In genomic region chr16:31365131-31365865, GRCh38 we compare ENCODE assay signal across 13 cellular contexts. TPM values are rescaled to one million over a fixed set of nuclear protein-coding genes. Genes with fewer than 3 reads are reported as not detected.
DNase-seq lines count a peak whose midpoint lies in the region; ATAC-seq and TF ChIP-seq lines count a peak whose summit lies in the region.
"Had no signal": no experiment of that assay in that cellular context is flagged by ENCODE, and none has a peak within 500 bp of the region (broad histone marks: within the 10 kb centered on the region; RNA-seq: fewer than 3 reads in every experiment).

No MANE protein-coding gene starts in this region.

- H3T11ph ChIP-seq in H9 (ENCODE audit: low read length) = no peak overlapping the region

- no peak overlapping the region for H3K4ac ChIP-seq in H9 (ENCODE audit: low read depth, low read length)

- CTCF ChIA-PET in WTC11 (lab: Charles Lee) = interaction anchor here (1.3 kb wide), 1 partner anchor 17 kb away, joined by 4 read pairs; no protein-coding TSS in a partner anchor

- no peaks in the 10 kb centered on the region for H3K23me2 ChIP-seq in H9 (ENCODE audit: insufficient read length, low read depth, low read length, poor library complexity, severe bottlenecking)

- no peak overlapping the region for H3K14ac ChIP-seq in H9 (ENCODE audit: insufficient read depth, low read length)

- intact Hi-C loops in activated T-helper 1 cell treated with anti-CD3 and anti-CD28 coated beads, Interleukin-12 subunit alpha, Interleukin-12 subunit beta, Interleukin-2, Interleukin-4 antibody, amounts not matched to agents 30 ng/mL and 10 ng/mL and 1 ng/mL, durations not matched to agents 14 hours and 24 hours and 36 hours (cut with micrococcal nuclease) = loop anchor here (1.0 kb wide), 2 partner anchors 11 to 21 kb away; no protein-coding TSS in a partner anchor

- no peaks in the 10 kb centered on the region for H3K79me2 ChIP-seq in H9 (ENCODE audit: insufficient read depth, low read length)

- no peak overlapping the region for H2AK5ac ChIP-seq in H9 (ENCODE audit: insufficient read length, low read length)

- no peak overlapping the region for H3K56ac ChIP-seq in H9 (ENCODE audit: insufficient read length, low read depth, low read length)

- H3K18ac ChIP-seq in H9 (ENCODE audit: insufficient read length, low read depth, low read length) = no peak overlapping the region

- H3K9ac ChIP-seq in BLaER1 treated with 17β-estradiol and CSF1 and Interleukin-3, amounts not matched to agents 10 nM and 100 nM = peak overlapping the region in 4 of 11 experiments; percentile 31 to 76 (median 46); a peak in 7 of 22 replicates
- H3K9ac ChIP-seq in H9 (ENCODE audit: extremely low read depth, insufficient read length, low read length) = no peak overlapping the region

- TF ChIP-seq CTCF in WTC11 (IDR thresholded peaks at IDR 0.05) (no peak), H9 (conservative IDR thresholded peaks at IDR 0.05) (no peak)

- peak overlapping the region in 10 of 11 experiments; percentile 1 to 90 (median 80); a peak in 15 of 22 replicates for H3K27ac ChIP-seq in BLaER1 treated with 17β-estradiol and CSF1 and Interleukin-3, amounts not matched to agents 10 nM and 100 nM
- no peak overlapping the region for H3K27ac ChIP-seq in H9 (ENCODE audit: insufficient read length, low read depth, low read length)
- H3K27ac ChIP-seq: transverse colon had no signal

- H3K4me3 Mint-ChIP-seq in activated T-helper 1 cell treated with anti-CD3 and anti-CD28 coated beads, Interleukin-12 subunit alpha, Interleukin-12 subunit beta, Interleukin-2, Interleukin-4 antibody, amounts not matched to agents 30 ng/mL and 10 ng/mL and 1 ng/mL, durations not matched to agents 14 hours and 24 hours and 36 hours = no peak overlapping the region
- H3K4me3 Mint-ChIP-seq in WTC11 (no peak overlapping the region), H9 (no peak overlapping the region)

- H3K36me3 Mint-ChIP-seq in activated T-helper 1 cell treated with anti-CD3 and anti-CD28 coated beads, Interleukin-12 subunit alpha, Interleukin-12 subunit beta, Interleukin-2, Interleukin-4 antibody, amounts not matched to agents 30 ng/mL and 10 ng/mL and 1 ng/mL, durations not matched to agents 14 hours and 24 hours and 36 hours (ENCODE audit: low read depth) = peaks cover 30% of the 10 kb centered on the region
- H3K36me3 Mint-ChIP-seq in WTC11 (no peaks in the 10 kb centered on the region), H9 (ENCODE audit: insufficient read depth in 1 of 3, low read depth in 3 of 3) (no peaks in the 10 kb centered on the region)

- no peak overlapping the region for H3K23ac ChIP-seq in H9 (ENCODE audit: insufficient read length, low read depth, low read length)

- H2AFZ ChIP-seq in H9 (ENCODE audit: low read length) = no peak overlapping the region

- H2BK5ac ChIP-seq in H9 (ENCODE audit: insufficient read length, low read length) = no peak overlapping the region

- peaks cover 0 to 70% (median 0%) of the 10 kb centered on the region in 11 experiments; a peak in 6 of 22 replicates for H3K36me3 ChIP-seq in BLaER1 treated with 17β-estradiol and CSF1 and Interleukin-3, amounts not matched to agents 10 nM and 100 nM
- H3K36me3 ChIP-seq: transverse colon had no signal

- DNase-seq in activated T-helper 1 cell treated with anti-CD3 and anti-CD28 coated beads, Interleukin-12 subunit alpha, Interleukin-12 subunit beta, Interleukin-2, Interleukin-4 antibody, amounts not matched to agents 30 ng/mL and 10 ng/mL and 1 ng/mL, durations not matched to agents 14 hours and 24 hours and 36 hours (ENCODE audit: low spot score) = no peak
- DNase-seq in WTC11 (ENCODE audit: low spot score) (no peak), HuH-7.5 (ENCODE audit: low spot score) (no peak), NCI-H1436 (lab: John Stamatoyannopoulos, UW) (no peak), H9 (no peak)
- DNase-seq: transverse colon had no signal

- H4K20me1 ChIP-seq in BLaER1 treated with 17β-estradiol and CSF1 and Interleukin-3, amounts not matched to agents 10 nM and 100 nM = peaks cover 0 to 17% (median 0%) of the 10 kb centered on the region in 11 experiments; a peak in 4 of 22 replicates
- no peaks in the 10 kb centered on the region for H4K20me1 ChIP-seq in H9 (ENCODE audit: control insufficient read depth, insufficient read depth, insufficient read length)

- peaks cover 34 to 92% (median 66%) of the 10 kb centered on the region in 10 experiments for H3K4me1 ChIP-seq in BLaER1 treated with 17β-estradiol and CSF1 and Interleukin-3, amounts not matched to agents 10 nM and 100 nM
- no peaks in the 10 kb centered on the region for H3K4me1 ChIP-seq in H9 (ENCODE audit: insufficient read depth, low read length)
- H3K4me1 ChIP-seq: transverse colon had no signal

- H3K4me3 ChIP-seq in BLaER1 treated with 17β-estradiol and CSF1 and Interleukin-3, amounts not matched to agents 10 nM and 100 nM = no peak overlapping the region
- H3K4me3 ChIP-seq: transverse colon had no signal

- H3K27me3 ChIP-seq in BLaER1 treated with 17β-estradiol and CSF1 and Interleukin-3, amounts not matched to agents 10 nM and 100 nM = no peaks in the 10 kb centered on the region
- H3K27me3 ChIP-seq in H9 (ENCODE audit: insufficient read depth, low read length) = no peaks in the 10 kb centered on the region
- H3K27me3 ChIP-seq: transverse colon had no signal

- no peak overlapping the region for H4K5ac ChIP-seq in H9 (ENCODE audit: insufficient read length, low read depth, low read length)

- ATAC-seq in GM18511 (IDR thresholded peaks at IDR 0.05; ENCODE audit: unreplicated experiment) = peak; percentile 81
- peak; percentile 67 for ATAC-seq in HG03175 (IDR thresholded peaks at IDR 0.05; ENCODE audit: unreplicated experiment)
- no peak for ATAC-seq in WTC11
- ATAC-seq: SK-N-SH treated with all-trans-retinoic acid at 6 μM for 48 hours had no signal

- peak overlapping the region; percentile 70 for H3K27ac Mint-ChIP-seq in activated T-helper 1 cell treated with anti-CD3 and anti-CD28 coated beads, Interleukin-12 subunit alpha, Interleukin-12 subunit beta, Interleukin-2, Interleukin-4 antibody, amounts not matched to agents 30 ng/mL and 10 ng/mL and 1 ng/mL, durations not matched to agents 14 hours and 24 hours and 36 hours
- H3K27ac Mint-ChIP-seq in WTC11 = no peak overlapping the region
- H3K27ac Mint-ChIP-seq in H9 = no peak overlapping the region

- H3K9me3 Mint-ChIP-seq in activated T-helper 1 cell treated with anti-CD3 and anti-CD28 coated beads, Interleukin-12 subunit alpha, Interleukin-12 subunit beta, Interleukin-2, Interleukin-4 antibody, amounts not matched to agents 30 ng/mL and 10 ng/mL and 1 ng/mL, durations not matched to agents 14 hours and 24 hours and 36 hours = no peaks in the 10 kb centered on the region
- H3K9me3 Mint-ChIP-seq in WTC11 = peaks cover 5% of the 10 kb centered on the region
- peaks cover 2 to 5% of the 10 kb centered on the region in 2 experiments; a peak in 3 of 5 replicates for H3K9me3 Mint-ChIP-seq in H9

- peaks cover 47% of the 10 kb centered on the region for H3K4me1 Mint-ChIP-seq in activated T-helper 1 cell treated with anti-CD3 and anti-CD28 coated beads, Interleukin-12 subunit alpha, Interleukin-12 subunit beta, Interleukin-2, Interleukin-4 antibody, amounts not matched to agents 30 ng/mL and 10 ng/mL and 1 ng/mL, durations not matched to agents 14 hours and 24 hours and 36 hours (ENCODE audit: low read depth)
- H3K4me1 Mint-ChIP-seq in WTC11 = no peaks in the 10 kb centered on the region
- no peaks in the 10 kb centered on the region for H3K4me1 Mint-ChIP-seq in H9

- no peaks in the 10 kb centered on the region for H3K27me3 Mint-ChIP-seq in activated T-helper 1 cell treated with anti-CD3 and anti-CD28 coated beads, Interleukin-12 subunit alpha, Interleukin-12 subunit beta, Interleukin-2, Interleukin-4 antibody, amounts not matched to agents 30 ng/mL and 10 ng/mL and 1 ng/mL, durations not matched to agents 14 hours and 24 hours and 36 hours (ENCODE audit: insufficient read depth)
- H3K27me3 Mint-ChIP-seq in WTC11 (ENCODE audit: low read depth) = peaks cover 4% of the 10 kb centered on the region; the same call in 1 of the 2 replicates
- peaks cover 12% of the 10 kb centered on the region for H3K27me3 Mint-ChIP-seq in H9 (ENCODE audit: low read depth)

- POLR2A ChIA-PET in WTC11 (lab: Charles Lee) = no interaction called here

- H4K8ac ChIP-seq in H9 (replicated peaks; ENCODE audit: insufficient read length, low read depth, low read length) = no peak overlapping the region

- no peak overlapping the region for H2BK15ac ChIP-seq in H9 (ENCODE audit: low read depth, low read length)

- peak overlapping the region in 9 of 11 experiments; percentile 4 to 87 (median 75); a peak in 14 of 22 replicates for H3K4me2 ChIP-seq in BLaER1 treated with 17β-estradiol and CSF1 and Interleukin-3, amounts not matched to agents 10 nM and 100 nM
- no peak overlapping the region for H3K4me2 ChIP-seq in H9 (ENCODE audit: insufficient read depth, insufficient read length, low read length)

- H2BK20ac ChIP-seq in H9 (ENCODE audit: low read depth, low read length, poor library complexity, severe bottlenecking) = no peak overlapping the region

- H3K79me1 ChIP-seq in H9 (ENCODE audit: insufficient read depth, low read depth, low read length, poor library complexity, severe bottlenecking) = no peaks in the 10 kb centered on the region

- H3K9me3 ChIP-seq in BLaER1 treated with 17β-estradiol and CSF1 and Interleukin-3, amounts not matched to agents 10 nM and 100 nM (replicated peaks in 1 of 11) = peaks cover 0 to 11% (median 0%) of the 10 kb centered on the region in 11 experiments; a peak in 3 of 22 replicates
- no peaks in the 10 kb centered on the region for H3K9me3 ChIP-seq in H9 (ENCODE audit: control insufficient read depth, low read depth, low read length)
- H3K9me3 ChIP-seq: transverse colon had no signal

- H4K91ac ChIP-seq in H9 (ENCODE audit: insufficient read length, low read depth, low read length) = no peak overlapping the region

- H2BK12ac ChIP-seq in H9 (ENCODE audit: insufficient read length, low read depth, low read length) = no peak overlapping the region

- no CpG with 5 or more reads among the region's 7 CpGs for WGBS in H9 (ENCODE audit: extremely low coverage, insufficient read length, low lambda C conversion rate)

- H2BK120ac ChIP-seq in H9 (ENCODE audit: low read depth, low read length, poor library complexity, severe bottlenecking) = no peak overlapping the region

TF ChIP-seq in WTC11, 78 proteins besides CTCF, POLR2A, EP300 and RAD21:
- TF ChIP-seq ELF4 (CRISPR knock-in tag; IDR thresholded peaks at IDR 0.05; ENCODE audit: low read depth) = no peak

RNA-seq across cellular contexts. Expression of gene ITGAX, which starts 10.3 kb away (rescaled TPM):
- total RNA-seq in activated T-helper 1 cell treated with anti-CD3 and anti-CD28 coated beads, Interleukin-12 subunit alpha, Interleukin-12 subunit beta, Interleukin-2, Interleukin-4 antibody, amounts not matched to agents 30 ng/mL and 10 ng/mL and 1 ng/mL, durations not matched to agents 14 hours and 24 hours and 36 hours = 63.8 and 65.0 TPM in 2 replicates
- 0.25 to 0.33 TPM (median 0.32 TPM) in 3 replicates for total RNA-seq in WTC11 (2021)
- 0.15 and 0.28 TPM in 2 replicates for total RNA-seq in H9 (2021)
- total RNA-seq: NCI-H460 had no signal

RNA-seq across cellular contexts. Expression of gene ITGAD, which starts 27.8 kb away (rescaled TPM):
- not detected in 2 replicates for total RNA-seq in activated T-helper 1 cell treated with anti-CD3 and anti-CD28 coated beads, Interleukin-12 subunit alpha, Interleukin-12 subunit beta, Interleukin-2, Interleukin-4 antibody, amounts not matched to agents 30 ng/mL and 10 ng/mL and 1 ng/mL, durations not matched to agents 14 hours and 24 hours and 36 hours
- total RNA-seq in WTC11 (2021) = not detected in 3 replicates
- total RNA-seq in H9 (2021) = not detected in 2 replicates
- total RNA-seq: activated CD8-positive, alpha-beta memory T cell treated with anti-CD3 and anti-CD28 coated beads for 36 hours; endothelial cell of umbilical vein; NCI-H460 had no signal

Comparison
In these comparisons a context has a peak if more than half of its experiments do, and no peak if none do; other contexts are left out.
1. RNA of gene ITGAX, which starts 10.3 kb away (total RNA-seq): 63.8 to 65.0 TPM in activated T-helper 1 cell treated with anti-CD3 and anti-CD28 coated beads, Interleukin-12 subunit alpha, Interleukin-12 subunit beta, Interleukin-2, Interleukin-4 antibody, amounts not matched to agents 30 ng/mL and 10 ng/mL and 1 ng/mL, durations not matched to agents 14 hours and 24 hours and 36 hours; 0.25 to 0.33 TPM in WTC11 and 0.15 to 0.28 TPM in H9; every median in the first group is over 10 times any median in the second.